Comparison of ENCODE assay signal across 8 cellular contexts in genomic region chr16:8869212-8869987, GRCh38. TPM values are rescaled to one million over a fixed set of nuclear protein-coding genes. Genes with fewer than 3 reads are reported as not detected.
DNase-seq lines count a peak whose midpoint lies in the region; ATAC-seq, FAIRE-seq and TF ChIP-seq lines count a peak whose summit lies in the region.

No MANE protein-coding gene starts in this region.

- POLR2A ChIA-PET in HCT116 (lab: Charles Lee): interaction anchor here (0.6 to 1.5 kb wide), 12 partner anchors 9 to 210 kb away, joined by 3 to 8 read pairs (median 4); partner anchors contain the start of gene LITAFD
- POLR2A ChIA-PET in activated naive CD8-positive, alpha-beta T cell treated with anti-CD3 and anti-CD28 coated beads, Interleukin-2, amount 10 ng/mL, durations not matched to agents 7 days and 5 days (lab: Charles Lee): interaction anchor here (0.5 to 3.5 kb wide), 21 partner anchors 10 to 265 kb away, joined by 3 to 44 read pairs (median 6); partner anchors contain the start of genes HAPSTR1, LITAFD, PMM2 and TMEM186
- POLR2A ChIA-PET in HepG2 (lab: Yijun Ruan, JAX): interaction anchor here (0.9 to 10.4 kb wide), 18 partner anchors 9 to 223 kb away, joined by 3 to 235 read pairs (median 4); partner anchors contain the start of genes HAPSTR1, LITAFD, PMM2 and TMEM186

- RAD21 ChIA-PET in HCT116 (lab: Charles Lee; ENCODE audit: low non-redundant PET in 1 of 2, low total read pairs in 2 of 2, uncharacterized antibody in 2 of 2, unreplicated experiment in 2 of 2): no interaction called here

- H3K79me2 ChIP-seq in ACC112 (ENCODE audit: control insufficient read depth, insufficient read depth, low read length, unreplicated experiment) (peaks cover 38% of the 10 kb centered on the region), HCT116 (ENCODE audit: insufficient read depth, low read length) (peaks cover 39% of the 10 kb centered on the region), HepG2 (ENCODE audit: insufficient read depth, low read length) (peaks cover 41% of the 10 kb centered on the region)

- no peak for TF ChIP-seq POLR2A in HCT116 (IDR thresholded peaks at IDR 0.05; ENCODE audit: borderline replicate concordance, extremely low read depth, insufficient read depth, insufficient read length)
- TF ChIP-seq POLR2A in HepG2 (IDR thresholded peaks at IDR 0.05; ENCODE audit: insufficient read depth in 1 of 2, low read depth in 2 of 2, low read length in 2 of 2): no peak

- no peaks in the 10 kb centered on the region for H3K9me3 Mint-ChIP-seq in activated naive CD8-positive, alpha-beta T cell treated with anti-CD3 and anti-CD28 coated beads, Interleukin-2, amount 10 ng/mL, durations not matched to agents 7 days and 5 days

- peak overlapping the region; percentile 51 for H2AFZ ChIP-seq in ACC112 (ENCODE audit: low read length, unreplicated experiment)
- H2AFZ ChIP-seq in HCT116 (ENCODE audit: low read depth, low read length, poor library complexity, severe bottlenecking): peak overlapping the region; percentile 94
- H2AFZ ChIP-seq in HepG2 (ENCODE audit: low read length): no peak overlapping the region

- H3K36me3 ChIP-seq in ACC112 (ENCODE audit: insufficient read depth, low read length) (no peaks in the 10 kb centered on the region), HCT116 (ENCODE audit: control insufficient read depth in 1 of 2, insufficient read depth in 2 of 2, low read length in 2 of 2) (no peaks in the 10 kb centered on the region), HepG2 (replicated peaks in 1 of 2; ENCODE audit: control insufficient read depth in 1 of 2, insufficient read depth in 2 of 2, low read length in 2 of 2) (no peaks in the 10 kb centered on the region), upper lobe of right lung (no peaks in the 10 kb centered on the region)

- H3K27me3 ChIP-seq in ACC112 (ENCODE audit: insufficient read depth, low read length): no peaks in the 10 kb centered on the region
- no peaks in the 10 kb centered on the region for H3K27me3 ChIP-seq in HCT116 (ENCODE audit: insufficient read depth, low read length)
- H3K27me3 ChIP-seq in HepG2 (ENCODE audit: control insufficient read depth in 1 of 2, insufficient read depth in 2 of 2, low read length in 2 of 2): no peaks in the 10 kb centered on the region; a peak in 1 of 5 replicates
- H3K27me3 ChIP-seq in upper lobe of right lung: no peaks in the 10 kb centered on the region

- 0 out of 6 replicates have a peak, but pooled peaks of 1 of the 3 experiments have one; percentile 7 for TF ChIP-seq CTCF in HCT116 (IDR thresholded peaks at IDR 0.05 in 2 of 3, conservative IDR thresholded peaks at IDR 0.05 in 1 of 3; ENCODE audit: borderline replicate concordance in 1 of 3, insufficient read depth in 1 of 3, low read depth in 2 of 3, low read length in 2 of 3)
- no peak; the same call in 1 of the 2 replicates for TF ChIP-seq CTCF in HepG2 (CRISPR knock-in tag; IDR thresholded peaks at IDR 0.05)
- no peak for TF ChIP-seq CTCF in upper lobe of right lung (IDR thresholded peaks at IDR 0.05)

- H3K9me3 ChIP-seq in HCT116 (ENCODE audit: control insufficient read depth in 1 of 2, insufficient read depth in 1 of 2, low read depth in 1 of 2, low read length in 2 of 2) (no peaks in the 10 kb centered on the region), HepG2 (ENCODE audit: low read length) (no peaks in the 10 kb centered on the region), upper lobe of right lung (no peaks in the 10 kb centered on the region)

- peak overlapping the region; percentile 96 for H3K4me3 Mint-ChIP-seq in activated naive CD8-positive, alpha-beta T cell treated with anti-CD3 and anti-CD28 coated beads, Interleukin-2, amount 10 ng/mL, durations not matched to agents 7 days and 5 days

- peaks cover 13% of the 10 kb centered on the region for H3K36me3 Mint-ChIP-seq in activated naive CD8-positive, alpha-beta T cell treated with anti-CD3 and anti-CD28 coated beads, Interleukin-2, amount 10 ng/mL, durations not matched to agents 7 days and 5 days

- DNase-seq in HCT116 (ENCODE audit: low read depth, low spot score) (no peak), HepG2 (ENCODE audit: low spot score) (peak; percentile 65), upper lobe of right lung (no peak), midbrain (lab: John Stamatoyannopoulos, UW) (no peak)
- DNase-seq in activated naive CD8-positive, alpha-beta T cell treated with anti-CD3 and anti-CD28 coated beads, Interleukin-2, amount 10 ng/mL, durations not matched to agents 7 days and 5 days: peak; percentile 43

- H3K27ac ChIP-seq in ACC112 (ENCODE audit: low read depth, low read length) (no peak overlapping the region), HCT116 (ENCODE audit: low read depth, low read length) (peak overlapping the region; percentile 55), HepG2 (ENCODE audit: extremely low read length, insufficient read depth, low read length) (peak overlapping the region; percentile 46), upper lobe of right lung (peak overlapping the region; percentile 20)

- in situ Hi-C loops in HepG2 (cut with HindIII; ENCODE audit: extremely low pct_ligation_motif_present, low pct_unique_long_range_greater_than_20kb): no loop called here

- BruUV-seq in HCT116 (replicated peaks; lab: Mats Ljungman, UMichigan): no TSS peak
- TSS peak; percentile 55 for BruUV-seq in HepG2 (replicated peaks; lab: Mats Ljungman, UMichigan)

- H3K4me1 ChIP-seq in ACC112 (ENCODE audit: control insufficient read depth, insufficient read depth, low read length, unreplicated experiment) (peaks cover 15% of the 10 kb centered on the region), HCT116 (ENCODE audit: control insufficient read depth in 1 of 2, insufficient read depth in 2 of 2, low read length in 2 of 2) (peaks cover 43 to 60% of the 10 kb centered on the region in 2 experiments), HepG2 (ENCODE audit: insufficient read depth, low read length) (peaks cover 76% of the 10 kb centered on the region), upper lobe of right lung (peaks cover 25% of the 10 kb centered on the region)

- intact Hi-C loops in HCT116 (cut with micrococcal nuclease) (no loop called here), HepG2 (cut with micrococcal nuclease; ENCODE audit: unreplicated experiment) (loop anchor here (5.0 kb wide), 1 partner anchor 223 kb away; the partner anchor contains the start of gene HAPSTR1), upper lobe of right lung (cut with DNase I) (loop anchor here (10.0 kb wide), 1 partner anchor 65 kb away; no protein-coding TSS in a partner anchor)

- no peaks in the 10 kb centered on the region for H3K27me3 Mint-ChIP-seq in activated naive CD8-positive, alpha-beta T cell treated with anti-CD3 and anti-CD28 coated beads, Interleukin-2, amount 10 ng/mL, durations not matched to agents 7 days and 5 days

- WGBS in HepG2 (ENCODE audit: low lambda C conversion rate): 5% methylated on average over 37 of the region's 37 CpGs

- H3K4me2 ChIP-seq in HCT116 (ENCODE audit: low read length) (peak overlapping the region; percentile 88), HepG2 (ENCODE audit: low read depth, low read length) (peak overlapping the region; percentile 96)

- TF ChIP-seq RAD21 in HCT116 (IDR thresholded peaks at IDR 0.05; ENCODE audit: low read depth): no peak
- TF ChIP-seq RAD21 in HepG2 (CRISPR knock-in tag; IDR thresholded peaks at IDR 0.05): peak; percentile 26; the same call in 1 of the 2 replicates

- H3K4me3 ChIP-seq in ACC112 (ENCODE audit: low read depth, low read length) (peak overlapping the region; percentile 74), HCT116 (replicated peaks in 1 of 2; ENCODE audit: low read depth in 1 of 2, low read length in 2 of 2) (peak overlapping the region; percentile 37 to 54), HepG2 (replicated peaks in 1 of 3; ENCODE audit: insufficient read depth in 1 of 3, low read depth in 2 of 3, low read length in 3 of 3) (peak overlapping the region; percentile 55 to 76 (median 71)), upper lobe of right lung (peak overlapping the region; percentile 90)

- H3K9ac ChIP-seq in HCT116 (ENCODE audit: low read length): peak overlapping the region; percentile 64
- H3K9ac ChIP-seq in HepG2 (ENCODE audit: insufficient read depth, low read depth, low read length): peak overlapping the region; percentile 69

- H4K20me1 ChIP-seq in HCT116 (ENCODE audit: insufficient read depth): no peaks in the 10 kb centered on the region; the same call in 1 of the 2 replicates
- H4K20me1 ChIP-seq in HepG2 (ENCODE audit: insufficient read depth, low read length): peaks cover 31% of the 10 kb centered on the region; the same call in 1 of the 2 replicates

- CTCF ChIA-PET in HCT116 (lab: Charles Lee) (interaction anchor here (0.9 to 4.0 kb wide), 6 partner anchors 11 to 270 kb away, joined by 3 to 38 read pairs (median 4); partner anchors contain the start of gene LITAFD), HepG2 (lab: Yijun Ruan, JAX; ENCODE audit: low intra/inter-chr PET ratio, low total read pairs) (interaction anchor here (1.7 kb wide), 1 partner anchor 11 kb away, joined by 6 read pairs; no protein-coding TSS in a partner anchor)

- peak overlapping the region; percentile 95 for H3K27ac Mint-ChIP-seq in activated naive CD8-positive, alpha-beta T cell treated with anti-CD3 and anti-CD28 coated beads, Interleukin-2, amount 10 ng/mL, durations not matched to agents 7 days and 5 days

- peak; percentile 29; the same call in 1 of the 2 replicates for ATAC-seq in HCT116
- no peak for ATAC-seq in activated naive CD8-positive, alpha-beta T cell treated with anti-CD3 and anti-CD28 coated beads, Interleukin-2, amount 10 ng/mL, durations not matched to agents 7 days and 5 days (ENCODE audit: low read depth)
- peak; percentile 54 for ATAC-seq in HepG2
- ATAC-seq in upper lobe of right lung: no peak
- no peak for ATAC-seq in GM21528 (IDR thresholded peaks at IDR 0.05; ENCODE audit: low FRiP score, unreplicated experiment)
- ATAC-seq in GM21737 (IDR thresholded peaks at IDR 0.05; ENCODE audit: unreplicated experiment): no peak

- H3K4me1 Mint-ChIP-seq in activated naive CD8-positive, alpha-beta T cell treated with anti-CD3 and anti-CD28 coated beads, Interleukin-2, amount 10 ng/mL, durations not matched to agents 7 days and 5 days: peaks cover 38% of the 10 kb centered on the region

- no peaks in the 10 kb centered on the region for H3K9me2 ChIP-seq in HCT116 (ENCODE audit: insufficient read depth)

- FAIRE-seq in HepG2 (lab: Jason Lieb, UNC): no peak

- TF ChIP-seq EP300 in HepG2 (IDR thresholded peaks at IDR 0.05; ENCODE audit: low read depth in 2 of 2, low read length in 2 of 2): no peak
- TF ChIP-seq EP300 in HepG2 (CRISPR knock-in tag; IDR thresholded peaks at IDR 0.05; ENCODE audit: borderline replicate concordance): no peak

RNA-seq across cellular contexts. Expression of gene CARHSP1, which starts 0.6 kb away (rescaled TPM):
- total RNA-seq in HCT116 (2021; ENCODE audit: unreplicated experiment): 79.7 TPM
- polyA plus RNA-seq in HCT116 (2012): 116 and 137 TPM in 2 replicates
- 100 to 1,000 TPM; 157 to 173 TPM for total RNA-seq in activated naive CD8-positive, alpha-beta T cell treated with anti-CD3 and anti-CD28 coated beads, Interleukin-2, amount 10 ng/mL, durations not matched to agents 7 days and 5 days
- total RNA-seq in HepG2 (2016; rRNA removed; fragmentation: Illumina TruSeq; extraction: Trizol): 345 and 349 TPM in 2 replicates
- total RNA-seq in HepG2 (2016; cell fraction: cytosol; rRNA removed; fragmentation: Illumina TruSeq; extraction: Trizol; ENCODE audit: low read depth): 202 and 227 TPM in 2 replicates
- total RNA-seq in HepG2 (2016; cell fraction: insoluble cytoplasmic fraction; rRNA removed; fragmentation: Illumina TruSeq; extraction: Trizol): 351 and 370 TPM in 2 replicates
- total RNA-seq in HepG2 (2016; cell fraction: membrane; rRNA removed; fragmentation: Illumina TruSeq; extraction: Trizol): 185 and 210 TPM in 2 replicates
- 126 and 138 TPM in 2 replicates for total RNA-seq in HepG2 (2016; cell fraction: nucleus; rRNA removed; fragmentation: Illumina TruSeq; extraction: Trizol)
- 173 and 193 TPM in 2 replicates for polyA plus RNA-seq in HepG2 (2011; rRNA removed)
- polyA plus RNA-seq in HepG2 (2011; cell fraction: cytosol; rRNA removed): 139 and 221 TPM in 2 replicates
- 209 and 223 TPM in 2 replicates for polyA plus RNA-seq in HepG2 (2011; cell fraction: nucleus; rRNA removed)
- polyA plus RNA-seq in HepG2 (2012): 167 and 252 TPM in 2 replicates
- 224 and 244 TPM in 2 replicates for polyA plus RNA-seq in HepG2 (2016; cell fraction: cytosol; fragmentation: Illumina TruSeq; extraction: Trizol; ENCODE audit: low read depth)
- polyA plus RNA-seq in HepG2 (2016; cell fraction: insoluble cytoplasmic fraction; fragmentation: Illumina TruSeq; extraction: Trizol; ENCODE audit: low read depth): 425 and 448 TPM in 2 replicates
- 197 and 214 TPM in 2 replicates for polyA plus RNA-seq in HepG2 (2016; cell fraction: membrane; fragmentation: Illumina TruSeq; extraction: Trizol; ENCODE audit: low read depth)
- polyA plus RNA-seq in HepG2 (2016; cell fraction: nucleus; fragmentation: Illumina TruSeq; extraction: Trizol; ENCODE audit: insufficient read depth, low read depth): 269 and 287 TPM in 2 replicates
- polyA minus RNA-seq in HepG2 (2011; rRNA and poly(A)+ RNA removed; ENCODE audit: low replicate concordance): 186 and 379 TPM in 2 replicates
- 166 and 175 TPM in 2 replicates for polyA minus RNA-seq in HepG2 (2011; cell fraction: cytosol; rRNA and poly(A)+ RNA removed)
- polyA minus RNA-seq in HepG2 (2011; cell fraction: nucleus; rRNA and poly(A)+ RNA removed): 55.6 and 67.6 TPM in 2 replicates
- 103 TPM for total RNA-seq in upper lobe of right lung

RNA-seq across cellular contexts. Expression of gene LITAFD, which starts 12.8 kb away (rescaled TPM):
- not detected for total RNA-seq in HCT116 (2021; ENCODE audit: unreplicated experiment)
- polyA plus RNA-seq in HCT116 (2012): not detected in 2 replicates
- total RNA-seq in activated naive CD8-positive, alpha-beta T cell treated with anti-CD3 and anti-CD28 coated beads, Interleukin-2, amount 10 ng/mL, durations not matched to agents 7 days and 5 days: not detected
- not detected in 2 replicates for total RNA-seq in HepG2 (2016; rRNA removed; fragmentation: Illumina TruSeq; extraction: Trizol)
- total RNA-seq in HepG2 (2016; cell fraction: cytosol; rRNA removed; fragmentation: Illumina TruSeq; extraction: Trizol; ENCODE audit: low read depth): not detected in 2 replicates
- not detected in 2 replicates for total RNA-seq in HepG2 (2016; cell fraction: insoluble cytoplasmic fraction; rRNA removed; fragmentation: Illumina TruSeq; extraction: Trizol)
- 0.19 TPM in 1 of 2 replicates, not detected in the other for total RNA-seq in HepG2 (2016; cell fraction: membrane; rRNA removed; fragmentation: Illumina TruSeq; extraction: Trizol)
- not detected in 2 replicates for total RNA-seq in HepG2 (2016; cell fraction: nucleus; rRNA removed; fragmentation: Illumina TruSeq; extraction: Trizol)
- polyA plus RNA-seq in HepG2 (2011; rRNA removed): 0.14 TPM in 1 of 2 replicates, not detected in the other
- not detected in 2 replicates for polyA plus RNA-seq in HepG2 (2011; cell fraction: cytosol; rRNA removed)
- not detected in 2 replicates for polyA plus RNA-seq in HepG2 (2011; cell fraction: nucleus; rRNA removed)
- not detected in 2 replicates for polyA plus RNA-seq in HepG2 (2012)
- polyA plus RNA-seq in HepG2 (2016; cell fraction: cytosol; fragmentation: Illumina TruSeq; extraction: Trizol; ENCODE audit: low read depth): not detected in 2 replicates
- polyA plus RNA-seq in HepG2 (2016; cell fraction: insoluble cytoplasmic fraction; fragmentation: Illumina TruSeq; extraction: Trizol; ENCODE audit: low read depth): not detected in 2 replicates
- polyA plus RNA-seq in HepG2 (2016; cell fraction: membrane; fragmentation: Illumina TruSeq; extraction: Trizol; ENCODE audit: low read depth): not detected in 2 replicates
- polyA plus RNA-seq in HepG2 (2016; cell fraction: nucleus; fragmentation: Illumina TruSeq; extraction: Trizol; ENCODE audit: insufficient read depth, low read depth): not detected in 2 replicates
- polyA minus RNA-seq in HepG2 (2011; rRNA and poly(A)+ RNA removed; ENCODE audit: low replicate concordance): 0.12 TPM in 1 of 2 replicates, not detected in the other
- not detected in 2 replicates for polyA minus RNA-seq in HepG2 (2011; cell fraction: cytosol; rRNA and poly(A)+ RNA removed)
- polyA minus RNA-seq in HepG2 (2011; cell fraction: nucleus; rRNA and poly(A)+ RNA removed): not detected in 2 replicates
- total RNA-seq in upper lobe of right lung: not detected

Comparison
In these comparisons a context has a peak if more than half of its experiments do, and no peak if none do; other contexts are left out.
1. ATAC-seq: peak in HCT116 (single experiment) and HepG2 (single experiment); none in activated naive CD8-positive, alpha-beta T cell treated with anti-CD3 and anti-CD28 coated beads, Interleukin-2, amount 10 ng/mL, durations not matched to agents 7 days and 5 days (single experiment), upper lobe of right lung (single experiment), GM21528 (single experiment) and GM21737 (single experiment).
2. DNase-seq: peak in activated naive CD8-positive, alpha-beta T cell treated with anti-CD3 and anti-CD28 coated beads, Interleukin-2, amount 10 ng/mL, durations not matched to agents 7 days and 5 days (single experiment) and HepG2 (single experiment); none in HCT116 (single experiment), upper lobe of right lung (single experiment) and midbrain (single experiment).
3. Peak in every context shown above with its lines, with median percentiles within 50 percentile points of each other: H3K4me3 ChIP-seq.